8 cellular contexts compared by ENCODE assay signal in genomic region chr2:163132850-163133249, GRCh38.
DNase-seq lines count a peak whose midpoint lies in the region; ATAC-seq, FAIRE-seq and TF ChIP-seq lines count a peak whose summit lies in the region.

No MANE protein-coding gene starts in this region.

- H3K79me2 ChIP-seq in KMS-11 (ENCODE audit: insufficient read depth, low read depth): no peaks in the 10 kb centered on the region

- H3K4me2 ChIP-seq in KMS-11: no peak overlapping the region

- H3K9me3 ChIP-seq in kidney (ENCODE audit: control insufficient read depth in 1 of 2, low read length in 2 of 2): no peaks in the 10 kb centered on the region
- no peaks in the 10 kb centered on the region for H3K9me3 ChIP-seq in tibial artery
- no peaks in the 10 kb centered on the region for H3K9me3 ChIP-seq in mucosa of descending colon

- TF ChIP-seq CTCF in KMS-11 (conservative IDR thresholded peaks at IDR 0.05; ENCODE audit: low read depth, low read length) (peak; percentile 66), kidney (IDR thresholded peaks at IDR 0.05; ENCODE audit: borderline replicate concordance, extremely low read depth, insufficient read depth) (peak; percentile 19), tibial artery (IDR thresholded peaks at IDR 0.05) (no peak), mucosa of descending colon (IDR thresholded peaks at IDR 0.05) (no peak)

- peak; percentile 81 for FAIRE-seq in kidney (lab: Jason Lieb, UNC)

- intact Hi-C loops in kidney (cut with DNase I): no loop called here
- intact Hi-C loops in tibial artery (cut with DNase I; ENCODE audit: low total_unique reads): no loop called here
- intact Hi-C loops in mucosa of descending colon (cut with DNase I, micrococcal nuclease): no loop called here

- DNase-seq in SHP77 (lab: John Stamatoyannopoulos, UW): peak; percentile 16 to 29
- DNase-seq in kidney: no peak
- DNase-seq in tibial artery: no peak
- DNase-seq in mucosa of descending colon: no peak
- no peak for DNase-seq in anterior cingulate cortex (lab: John Stamatoyannopoulos, UW)
- no peak for DNase-seq in stimulated activated CD8-positive, alpha-beta memory T cell treated with anti-CD3 and anti-CD28 coated beads, Interleukin-4, amount 100 ng/mL, for 48 hours

- H3K9ac ChIP-seq in KMS-11 (no peak overlapping the region), kidney (ENCODE audit: low read length in 2 of 2) (no peak overlapping the region)

- H3K4me3 ChIP-seq in KMS-11 (IDR thresholded peaks at IDR 0.05; ENCODE audit: insufficient read depth, low read depth, low read length): no peak overlapping the region
- no peak overlapping the region for H3K4me3 ChIP-seq in kidney (ENCODE audit: low read length in 2 of 2)
- H3K4me3 ChIP-seq in tibial artery: no peak overlapping the region
- no peak overlapping the region for H3K4me3 ChIP-seq in mucosa of descending colon

- no peaks in the 10 kb centered on the region for H4K20me1 ChIP-seq in KMS-11 (ENCODE audit: insufficient read depth)

- H3K27ac ChIP-seq in KMS-11: no peak overlapping the region
- no peak overlapping the region for H3K27ac ChIP-seq in kidney (ENCODE audit: low read depth in 2 of 2, low read length in 2 of 2)
- no peak overlapping the region for H3K27ac ChIP-seq in tibial artery

- no peaks in the 10 kb centered on the region for H3K36me3 ChIP-seq in KMS-11 (ENCODE audit: insufficient read depth)
- H3K36me3 ChIP-seq in kidney (ENCODE audit: control insufficient read depth in 1 of 2, insufficient read depth in 2 of 2, low read length in 2 of 2): no peaks in the 10 kb centered on the region
- H3K36me3 ChIP-seq in tibial artery: no peaks in the 10 kb centered on the region
- no peaks in the 10 kb centered on the region for H3K36me3 ChIP-seq in mucosa of descending colon (ENCODE audit: low read depth)

- ATAC-seq in GM18502 (IDR thresholded peaks at IDR 0.05; ENCODE audit: poor library complexity, unreplicated experiment): peak; percentile 57
- no peak for ATAC-seq in mucosa of descending colon

- no peaks in the 10 kb centered on the region for H3K27me3 ChIP-seq in KMS-11 (ENCODE audit: insufficient read depth, low read depth)
- H3K27me3 ChIP-seq in tibial artery: no peaks in the 10 kb centered on the region

- H3K4me1 ChIP-seq in KMS-11 (ENCODE audit: low read depth, poor library complexity, severe bottlenecking): no peaks in the 10 kb centered on the region
- no peaks in the 10 kb centered on the region for H3K4me1 ChIP-seq in kidney (ENCODE audit: control insufficient read depth in 1 of 2, insufficient read depth in 1 of 2, low read depth in 1 of 2, low read length in 2 of 2)
- H3K4me1 ChIP-seq in tibial artery: no peaks in the 10 kb centered on the region
- H3K4me1 ChIP-seq in mucosa of descending colon (ENCODE audit: low read depth): no peaks in the 10 kb centered on the region

- H2AFZ ChIP-seq in KMS-11 (ENCODE audit: low read depth): no peak overlapping the region

Comparison
In these comparisons a context has a peak if more than half of its experiments do, and no peak if none do; other contexts are left out.
1. CTCF ChIP-seq: peak in KMS-11 (single experiment) and kidney (single experiment); none in tibial artery (0 of 2) and mucosa of descending colon (single experiment).
2. DNase-seq: peak in SHP77 (2 of 2); none in kidney (single experiment), tibial artery (0 of 2), mucosa of descending colon (0 of 3), anterior cingulate cortex (0 of 58) and stimulated activated CD8-positive, alpha-beta memory T cell treated with anti-CD3 and anti-CD28 coated beads, Interleukin-4, amount 100 ng/mL, for 48 hours (single experiment).